Comparison of ENCODE assay signal across 21 cellular contexts in the genomic region with DNA sequence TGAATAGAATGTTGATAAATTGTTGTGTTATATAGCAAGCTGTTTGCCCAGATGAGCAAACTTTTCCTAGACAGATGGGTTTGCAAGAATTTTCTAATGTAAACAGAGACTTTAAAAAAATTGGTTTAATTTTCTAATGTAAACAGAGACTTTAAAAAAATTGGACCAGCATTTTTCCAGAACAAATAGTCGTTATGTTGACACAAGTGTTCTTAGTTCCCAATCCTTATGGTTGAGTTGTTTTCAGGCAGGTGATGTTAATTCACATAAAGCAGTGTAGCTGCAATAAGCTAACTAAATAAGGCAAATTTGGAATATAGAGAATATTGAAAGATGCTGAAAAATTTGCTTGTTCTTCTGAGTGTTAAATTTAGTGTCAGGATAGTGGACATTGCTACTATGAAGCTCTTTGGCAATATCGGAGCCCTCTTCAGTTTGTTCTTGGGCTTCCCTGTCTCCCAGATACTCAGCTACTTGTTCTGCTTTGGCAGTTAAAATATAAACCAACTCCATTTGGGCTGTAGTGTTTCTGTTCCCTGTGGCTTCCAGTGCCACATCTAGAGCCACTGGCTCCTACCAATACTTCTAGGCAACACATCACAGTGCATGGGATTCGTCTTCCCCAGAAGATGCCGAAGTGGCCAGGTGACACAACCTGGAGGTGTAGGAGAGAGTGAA.
A peak's percentile ranks its signal among the peaks of the same experiment; 100 is the strongest.
DNase-seq lines count a peak whose midpoint lies in the region; ATAC-seq, FAIRE-seq and TF ChIP-seq lines count a peak whose summit lies in the region.
"Had no signal": no experiment of that assay in that cellular context is flagged by ENCODE, and none has a peak within 500 bp of the region (broad histone marks: within the 10 kb centered on the region; RNA-seq: fewer than 3 reads in every experiment).

No MANE protein-coding gene starts in this region.

- TF ChIP-seq CTCF in HepG2 (CRISPR knock-in tag; IDR thresholded peaks at IDR 0.05) (no peak), right lobe of liver (IDR thresholded peaks at IDR 0.05) (no peak), VCaP (conservative IDR thresholded peaks at IDR 0.05) (no peak), fibroblast of lung (conservative IDR thresholded peaks at IDR 0.05 in 1 of 2, IDR thresholded peaks at IDR 0.05 in 1 of 2; ENCODE audit: low read depth in 1 of 2, low read length in 2 of 2) (no peak), GM10248 (IDR thresholded peaks at IDR 0.05; ENCODE audit: control extremely low read depth, extremely low read depth, low read depth, missing control alignments) (no peak)

- intact Hi-C loops in HepG2 (cut with micrococcal nuclease; ENCODE audit: unreplicated experiment) = no loop called here
- intact Hi-C loops in right lobe of liver (cut with DNase I) = no loop called here

- ATAC-seq in HepG2 (no peak), right lobe of liver (no peak)
- ATAC-seq: HCT116, Right ventricle myocardium inferior had no signal

- no peak for FAIRE-seq in HepG2 (lab: Jason Lieb, UNC)
- FAIRE-seq: G401.6, H1 had no signal

- H3K9ac ChIP-seq in HepG2 (ENCODE audit: insufficient read depth, low read depth, low read length) = no peak overlapping the region
- H3K9ac ChIP-seq in fibroblast of lung (ENCODE audit: insufficient read depth, low read length) = no peak overlapping the region

- H3K4me2 ChIP-seq in HepG2 (ENCODE audit: low read depth, low read length) = no peak overlapping the region
- no peak overlapping the region for H3K4me2 ChIP-seq in fibroblast of lung (ENCODE audit: extremely low read depth, insufficient read depth, low read length)

- DNase-seq in HepG2 (ENCODE audit: low spot score) (no peak), right lobe of liver (no peak), fibroblast of lung (ENCODE audit: low read depth in 2 of 2) (peak; percentile 14 to 32), DMS114 treated with DMSO at 0.1 percent for 48 hours (lab: John Stamatoyannopoulos, UW; ENCODE audit: unreplicated experiment) (no peak), GM10248 (ENCODE audit: extremely low spot score) (no peak), cerebellar cortex (ENCODE audit: low spot score) (no peak), NCI-H2107 (lab: John Stamatoyannopoulos, UW) (no peak)
- DNase-seq: KBM-7, NCI-H1092, NCI-H1436, NCI-H187 treated with DMSO at 0.1 percent for 48 hours, NCI-H2227 treated with DMSO at 0.1 percent for 48 hours, NCI-H524, NCI-H82, OCI-M1 had no signal

- TF ChIP-seq RAD21 in HepG2 (CRISPR knock-in tag; IDR thresholded peaks at IDR 0.05) = no peak

- H2AFZ ChIP-seq in HepG2 (ENCODE audit: low read length) = no peak overlapping the region
- no peak overlapping the region for H2AFZ ChIP-seq in fibroblast of lung (ENCODE audit: low read length)

- H3K9me3 ChIP-seq in HepG2 (ENCODE audit: low read length) (no peaks in the 10 kb centered on the region), right lobe of liver (no peaks in the 10 kb centered on the region), fibroblast of lung (ENCODE audit: control insufficient read depth, insufficient read depth, low read depth, low read length) (no peaks in the 10 kb centered on the region)
- H3K9me3 ChIP-seq: SJSA1 had no signal

- CTCF ChIA-PET in HepG2 (lab: Yijun Ruan, JAX; ENCODE audit: low intra/inter-chr PET ratio, low total read pairs) (no interaction called here), GM10248 (lab: Yijun Ruan, JAX) (interaction anchor here (1.7 kb wide), 1 partner anchor 13 kb away, joined by 3 read pairs; no protein-coding TSS in a partner anchor)

- no peaks in the 10 kb centered on the region for H3K36me3 ChIP-seq in HepG2 (replicated peaks in 1 of 2; ENCODE audit: control insufficient read depth in 1 of 2, insufficient read depth in 2 of 2, low read length in 2 of 2)
- H3K36me3 ChIP-seq in right lobe of liver = no peaks in the 10 kb centered on the region
- no peaks in the 10 kb centered on the region for H3K36me3 ChIP-seq in fibroblast of lung (ENCODE audit: control insufficient read depth, insufficient read depth, low read length)
- H3K36me3 ChIP-seq: SJSA1 had no signal

- H3K4me3 ChIP-seq in HepG2 (replicated peaks in 1 of 3; ENCODE audit: insufficient read depth in 1 of 3, low read depth in 2 of 3, low read length in 3 of 3) = no peak overlapping the region
- H3K4me3 ChIP-seq in right lobe of liver = no peak overlapping the region
- H3K4me3 ChIP-seq in fibroblast of lung (replicated peaks in 1 of 4; ENCODE audit: control extremely low read depth in 1 of 4, insufficient read depth in 1 of 4, low read depth in 3 of 4, low read length in 4 of 4) = no peak overlapping the region
- H3K4me3 ChIP-seq: SJSA1 had no signal

- no peaks in the 10 kb centered on the region for H3K79me2 ChIP-seq in HepG2 (ENCODE audit: insufficient read depth, low read length)
- no peaks in the 10 kb centered on the region for H3K79me2 ChIP-seq in fibroblast of lung (ENCODE audit: control insufficient read depth, insufficient read depth, low read length)

- TF ChIP-seq EP300 in HepG2 (IDR thresholded peaks at IDR 0.05; ENCODE audit: low read depth in 2 of 2, low read length in 2 of 2) (no peak), HepG2 (CRISPR knock-in tag; IDR thresholded peaks at IDR 0.05; ENCODE audit: borderline replicate concordance) (no peak)

- BruUV-seq in HepG2 (replicated peaks; lab: Mats Ljungman, UMichigan) = no TSS peak

- WGBS in HepG2 (ENCODE audit: low lambda C conversion rate) = 0% methylated on average over 4 of the region's 4 CpGs
- WGBS in right lobe of liver (ENCODE audit: insufficient coverage, low coverage, low lambda C conversion rate, missing lambda C conversion rate) = 62% methylated on average over 4 of the region's 4 CpGs

- no peak for TF ChIP-seq POLR2A in HepG2 (IDR thresholded peaks at IDR 0.05; ENCODE audit: insufficient read depth in 1 of 2, low read depth in 2 of 2, low read length in 2 of 2)
- no peak for TF ChIP-seq POLR2A in right lobe of liver (IDR thresholded peaks at IDR 0.05)

- H3K27ac ChIP-seq in HepG2 (ENCODE audit: extremely low read length, insufficient read depth, low read length) = no peak overlapping the region
- no peak overlapping the region for H3K27ac ChIP-seq in right lobe of liver
- peak overlapping the region; percentile 60 for H3K27ac ChIP-seq in VCaP
- no peak overlapping the region for H3K27ac ChIP-seq in fibroblast of lung (ENCODE audit: insufficient read depth, low read length)
- H3K27ac ChIP-seq: SJSA1 had no signal

- H4K20me1 ChIP-seq in HepG2 (ENCODE audit: insufficient read depth, low read length) (no peaks in the 10 kb centered on the region), fibroblast of lung (ENCODE audit: control insufficient read depth, extremely low read depth, insufficient read depth, low read length) (no peaks in the 10 kb centered on the region)

- in situ Hi-C loops in HepG2 (cut with HindIII; ENCODE audit: extremely low pct_ligation_motif_present, low pct_unique_long_range_greater_than_20kb) = no loop called here

- no peaks in the 10 kb centered on the region for H3K27me3 ChIP-seq in HepG2 (ENCODE audit: control insufficient read depth in 1 of 2, insufficient read depth in 2 of 2, low read length in 2 of 2)
- no peaks in the 10 kb centered on the region for H3K27me3 ChIP-seq in right lobe of liver
- H3K27me3 ChIP-seq in fibroblast of lung (ENCODE audit: control insufficient read depth, insufficient read depth, low read length) = no peaks in the 10 kb centered on the region
- H3K27me3 ChIP-seq: SJSA1 had no signal

- H3K4me1 ChIP-seq in HepG2 (ENCODE audit: insufficient read depth, low read length) (no peaks in the 10 kb centered on the region), right lobe of liver (no peaks in the 10 kb centered on the region), fibroblast of lung (ENCODE audit: control insufficient read depth, extremely low read depth, insufficient read depth, low read length) (no peaks in the 10 kb centered on the region)
- H3K4me1 ChIP-seq: SJSA1 had no signal

- POLR2A ChIA-PET in HepG2 (lab: Yijun Ruan, JAX) (no interaction called here), GM10248 (lab: Yijun Ruan, JAX) (no interaction called here)

TF ChIP-seq in HepG2, 621 proteins besides CTCF, POLR2A, EP300 and RAD21:
- no peak for TF ChIP-seq ZSCAN12 (CRISPR knock-in tag; IDR thresholded peaks at IDR 0.05)
- TF ChIP-seq FOXA1 (IDR thresholded peaks at IDR 0.05) = peak; percentile 30; the same call in 1 of the 2 replicates
- no peak for TF ChIP-seq FOXA1 (CRISPR knock-in tag; IDR thresholded peaks at IDR 0.05)

Comparison
In these comparisons a context has a peak if more than half of its experiments do, and no peak if none do; other contexts are left out.
1. DNase-seq: peak in fibroblast of lung (2 of 2); none in HepG2 (single experiment), right lobe of liver (0 of 3), DMS114 treated with DMSO at 0.1 percent for 48 hours (single experiment), GM10248 (single experiment), cerebellar cortex (single experiment) and NCI-H2107 (single experiment).